9 cellular contexts compared by ENCODE assay signal in genomic region chr12:13165578-13166120, GRCh38. TPM values are rescaled to one million over a fixed set of nuclear protein-coding genes. Genes with fewer than 3 reads are reported as not detected.
DNase-seq lines count a peak whose midpoint lies in the region; ATAC-seq and TF ChIP-seq lines count a peak whose summit lies in the region.
"Had no signal": no experiment of that assay in that cellular context is flagged by ENCODE, and none has a peak within 500 bp of the region (broad histone marks: within the 10 kb centered on the region; RNA-seq: fewer than 3 reads in every experiment).

No MANE protein-coding gene starts in this region.

- TF ChIP-seq EP300 in esophagus muscularis mucosa (IDR thresholded peaks at IDR 0.05): no peak

- TF ChIP-seq CTCF in GM12864 (IDR thresholded peaks at IDR 0.05; ENCODE audit: low read depth, low read length, missing control alignments) (no peak), esophagus muscularis mucosa (IDR thresholded peaks at IDR 0.05) (no peak)

- DNase-seq in GM12864 (ENCODE audit: low read depth): peak; percentile 16
- DNase-seq in SKM-1 treated with dmso at 0.1 percent for 144 hours (lab: John Stamatoyannopoulos, UW; ENCODE audit: unreplicated experiment): peak; percentile 32
- peak; percentile 72 to 84 for DNase-seq in activated naive CD4-positive, alpha-beta T cell treated with anti-CD3 and anti-CD28 coated beads, Interleukin-2, amount 50 U/mL, for 72 hours (ENCODE audit: low spot score in 2 of 2)
- DNase-seq in immature natural killer cell: peak; percentile 24 to 52 (median 32)
- DNase-seq in stimulated activated CD4-positive, alpha-beta T cell treated with anti-CD3 and anti-CD28 coated beads, TNF-alpha, amount 100 ng/mL, for 24 hours (ENCODE audit: low read depth in 3 of 3): peak; percentile 58 to 79 (median 69)
- DNase-seq in esophagus muscularis mucosa (ENCODE audit: extremely low spot score): no peak
- no peak for DNase-seq in NCI-H524 (lab: John Stamatoyannopoulos, UW)

- H3K27me3 Mint-ChIP-seq in immature natural killer cell (ENCODE audit: low read depth in 3 of 3): peaks cover 2 to 9% (median 6%) of the 10 kb centered on the region in 3 donors

- 25% methylated on average over 3 of the region's 3 CpGs for WGBS in esophagus muscularis mucosa

- peak; percentile 87 for ATAC-seq in HG03196 (IDR thresholded peaks at IDR 0.05; ENCODE audit: unreplicated experiment)
- ATAC-seq in activated naive CD4-positive, alpha-beta T cell treated with anti-CD3 and anti-CD28 coated beads, Interleukin-2, amount 50 U/mL, for 72 hours: peak; percentile 98 to 99

- H3K4me3 ChIP-seq in GM12864 (ENCODE audit: low read depth, low read length): no peak overlapping the region
- no peak overlapping the region for H3K4me3 ChIP-seq in esophagus muscularis mucosa

- H3K9me3 ChIP-seq in esophagus muscularis mucosa: no peaks in the 10 kb centered on the region

- no peaks in the 10 kb centered on the region for H3K27me3 ChIP-seq in esophagus muscularis mucosa

- no peak overlapping the region for H3K27ac ChIP-seq in esophagus muscularis mucosa (replicated peaks in 1 of 4)

- H3K4me1 Mint-ChIP-seq in immature natural killer cell: peaks cover 11 to 20% of the 10 kb centered on the region in 2 donors

- H3K4me3 Mint-ChIP-seq in immature natural killer cell: peak overlapping the region in 1 of 5 donors; percentile 8
- H3K4me3 Mint-ChIP-seq: nephron had no signal

- peaks cover 0 to 7% of the 10 kb centered on the region in 2 donors for H3K9me3 Mint-ChIP-seq in activated naive CD4-positive, alpha-beta T cell treated with anti-CD3 and anti-CD28 coated beads, Interleukin-2, amount 50 U/mL, for 72 hours
- no peaks in the 10 kb centered on the region for H3K9me3 Mint-ChIP-seq in immature natural killer cell

- no peak for TF ChIP-seq POLR2A in esophagus muscularis mucosa (IDR thresholded peaks at IDR 0.05; ENCODE audit: low read depth)

- H3K36me3 Mint-ChIP-seq in activated naive CD4-positive, alpha-beta T cell treated with anti-CD3 and anti-CD28 coated beads, Interleukin-2, amount 50 U/mL, for 72 hours: no peaks in the 10 kb centered on the region
- H3K36me3 Mint-ChIP-seq in immature natural killer cell: no peaks in the 10 kb centered on the region

- no peaks in the 10 kb centered on the region for H3K36me3 ChIP-seq in esophagus muscularis mucosa

- intact Hi-C loops in esophagus muscularis mucosa (cut with DNase I): no loop called here

- H3K4me1 ChIP-seq in esophagus muscularis mucosa: peaks cover 0 to 11% (median 8%) of the 10 kb centered on the region in 4 donors

- H3K27ac Mint-ChIP-seq in activated naive CD4-positive, alpha-beta T cell treated with anti-CD3 and anti-CD28 coated beads, Interleukin-2, amount 50 U/mL, for 72 hours: peak overlapping the region in 1 of 2 donors; percentile 26
- H3K27ac Mint-ChIP-seq in immature natural killer cell: peak overlapping the region in 3 of 6 donors; percentile 9 to 60 (median 24)

RNA-seq across cellular contexts. Expression of gene EMP1, which starts 30.9 kb away (rescaled TPM):
- total RNA-seq in activated naive CD4-positive, alpha-beta T cell treated with anti-CD3 and anti-CD28 coated beads, Interleukin-2, amount 50 U/mL, for 72 hours: 1 to 10 TPM; 1.4 to 9.2 TPM
- 1 to 10 TPM in 2 of 3 donors, under 1 TPM in 1; 0.04 to 1.5 (median 1.3) TPM for polyA plus RNA-seq in immature natural killer cell
- total RNA-seq in esophagus muscularis mucosa: 100 to 1,000 TPM in 1 of 4 donors, 10 to 100 TPM in 3; 42.8 to 425 (median 63.0) TPM

Comparison
In these comparisons a context has a peak if more than half of its experiments do, and no peak if none do; other contexts are left out.
1. DNase-seq: peak in GM12864 (single experiment), SKM-1 treated with dmso at 0.1 percent for 144 hours (single experiment), activated naive CD4-positive, alpha-beta T cell treated with anti-CD3 and anti-CD28 coated beads, Interleukin-2, amount 50 U/mL, for 72 hours (2 of 2), immature natural killer cell (3 of 3) and stimulated activated CD4-positive, alpha-beta T cell treated with anti-CD3 and anti-CD28 coated beads, TNF-alpha, amount 100 ng/mL, for 24 hours (3 of 3); none in esophagus muscularis mucosa (single experiment) and NCI-H524 (0 of 2).
2. RNA of gene EMP1, which starts 30.9 kb away (total RNA-seq): 42.8 to 425 TPM in esophagus muscularis mucosa; 1.4 to 9.2 TPM in activated naive CD4-positive, alpha-beta T cell treated with anti-CD3 and anti-CD28 coated beads, Interleukin-2, amount 50 U/mL, for 72 hours; every median in the first group is over 4 times any median in the second.